22 cellular contexts compared by ENCODE assay signal in the genomic region with DNA sequence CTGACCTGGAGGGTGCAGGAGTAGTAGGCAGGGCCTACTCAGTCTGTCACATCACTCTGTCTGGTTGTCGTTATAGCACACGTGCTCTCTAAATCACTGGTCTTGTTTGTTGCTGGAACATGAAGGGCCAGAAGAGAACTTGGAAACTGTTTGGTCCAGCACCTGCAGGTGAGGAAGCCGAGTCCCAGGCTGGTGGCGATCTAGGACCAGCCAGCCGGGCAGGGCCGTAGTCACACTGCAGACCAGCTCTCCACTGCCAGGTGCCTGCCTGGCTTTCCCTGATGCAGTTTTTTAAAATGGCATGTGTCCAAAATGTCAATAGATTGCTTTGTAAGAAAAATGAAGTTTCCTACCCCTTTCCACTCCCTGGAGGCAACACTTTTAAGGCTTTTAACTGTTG. TPM values are rescaled to one million over a fixed set of nuclear protein-coding genes. Genes with fewer than 3 reads are reported as not detected.
DNase-seq lines count a peak whose midpoint lies in the region; ATAC-seq and TF ChIP-seq lines count a peak whose summit lies in the region.
"Had no signal": no experiment of that assay in that cellular context is flagged by ENCODE, and none has a peak within 500 bp of the region (broad histone marks: within the 10 kb centered on the region; RNA-seq: fewer than 3 reads in every experiment).

No MANE protein-coding gene starts in this region.

- peak; percentile 15 for DNase-seq in activated CD8-positive, alpha-beta memory T cell treated with anti-CD3 and anti-CD28 coated beads, Interleukin-2, amount 10 ng/mL, durations not matched to agents 7 days and 5 days
- DNase-seq in activated CD8-positive, alpha-beta memory T cell treated with anti-CD3 and anti-CD28 coated beads, Interleukin-2, amount 50 U/mL, for 4 hours: no peak
- no peak for DNase-seq in neural progenitor cell (ENCODE audit: low spot score)
- no peak for DNase-seq in thoracic aorta (ENCODE audit: low spot score)
- no peak for DNase-seq in activated CD4-positive, alpha-beta T cell treated with anti-CD3 and anti-CD28 coated beads, Interleukin-2, amount 10 ng/mL, durations not matched to agents 7 days and 5 days
- DNase-seq in NCI-H82 (lab: John Stamatoyannopoulos, UW): no peak
- DNase-seq: AML-193; C1 segment of cervical spinal cord; Caco-2; CD4-positive, alpha-beta memory T cell; DND-41; KBM-7; MV-4-11; NCI-H2029; NCI-H510A; NCI-H69; NK-92 treated with Interleukin-12 subunit alpha and Interleukin-12 subunit beta, amount 100 ng/mL, for 24 hours; PC-3; SK-N-SH; SW 1271 had no signal

- H3K4me1 ChIP-seq in neural progenitor cell (peaks cover 16% of the 10 kb centered on the region), thoracic aorta (ENCODE audit: control insufficient read depth in 1 of 2, low read depth in 2 of 2) (peaks cover 11 to 14% of the 10 kb centered on the region in 2 donors)
- H3K4me1 ChIP-seq: A549, Caco-2 had no signal

- H3K9me3 Mint-ChIP-seq in activated CD8-positive, alpha-beta memory T cell treated with anti-CD3 and anti-CD28 coated beads, Interleukin-2, amount 10 ng/mL, durations not matched to agents 7 days and 5 days (ENCODE audit: low read depth): no peaks in the 10 kb centered on the region
- H3K9me3 Mint-ChIP-seq in brain (peaks cover 0 to 10% (median 7%) of the 10 kb centered on the region in 5 experiments), neural progenitor cell (peaks cover 9% of the 10 kb centered on the region)
- no peaks in the 10 kb centered on the region for H3K9me3 Mint-ChIP-seq in activated CD4-positive, alpha-beta T cell treated with anti-CD3 and anti-CD28 coated beads, Interleukin-2, amount 10 ng/mL, durations not matched to agents 7 days and 5 days
- H3K9me3 Mint-ChIP-seq: CD4-positive, alpha-beta memory T cell had no signal

- H3K79me2 ChIP-seq in neural progenitor cell (ENCODE audit: low read depth): no peaks in the 10 kb centered on the region

- H3K4me3 Mint-ChIP-seq in activated CD8-positive, alpha-beta memory T cell treated with anti-CD3 and anti-CD28 coated beads, Interleukin-2, amount 10 ng/mL, durations not matched to agents 7 days and 5 days: no peak overlapping the region
- H3K4me3 Mint-ChIP-seq in brain: no peak overlapping the region
- peak overlapping the region; percentile 24 for H3K4me3 Mint-ChIP-seq in neural progenitor cell
- H3K4me3 Mint-ChIP-seq in activated CD4-positive, alpha-beta T cell treated with anti-CD3 and anti-CD28 coated beads, Interleukin-2, amount 10 ng/mL, durations not matched to agents 7 days and 5 days: no peak overlapping the region
- H3K4me3 Mint-ChIP-seq: CD4-positive, alpha-beta memory T cell had no signal

- CTCF ChIA-PET in activated CD8-positive, alpha-beta memory T cell treated with anti-CD3 and anti-CD28 coated beads, Interleukin-2, amount 10 ng/mL, durations not matched to agents 7 days and 5 days (lab: Charles Lee): no interaction called here
- CTCF ChIA-PET in activated CD4-positive, alpha-beta T cell treated with anti-CD3 and anti-CD28 coated beads, Interleukin-2, amount 10 ng/mL, durations not matched to agents 7 days and 5 days (lab: Charles Lee): no interaction called here

- no peak overlapping the region for H3K9ac ChIP-seq in neural progenitor cell
- H3K9ac ChIP-seq: SK-N-SH had no signal

- no peak for ATAC-seq in activated CD8-positive, alpha-beta memory T cell treated with anti-CD3 and anti-CD28 coated beads, Interleukin-2, amount 10 ng/mL, durations not matched to agents 7 days and 5 days
- no peak for ATAC-seq in thoracic aorta (ENCODE audit: insufficient number of reproducible peaks, low FRiP score, low read depth)
- ATAC-seq: A549, PC-3 had no signal

- no peak overlapping the region for H3K27ac Mint-ChIP-seq in activated CD8-positive, alpha-beta memory T cell treated with anti-CD3 and anti-CD28 coated beads, Interleukin-2, amount 10 ng/mL, durations not matched to agents 7 days and 5 days
- H3K27ac Mint-ChIP-seq in brain (peak overlapping the region in 4 of 5 experiments; percentile 23 to 40 (median 34)), neural progenitor cell (no peak overlapping the region)
- no peak overlapping the region for H3K27ac Mint-ChIP-seq in activated CD4-positive, alpha-beta T cell treated with anti-CD3 and anti-CD28 coated beads, Interleukin-2, amount 10 ng/mL, durations not matched to agents 7 days and 5 days

- no peaks in the 10 kb centered on the region for H3K9me3 ChIP-seq in neural progenitor cell (ENCODE audit: low read depth)
- H3K9me3 ChIP-seq in thoracic aorta: no peaks in the 10 kb centered on the region
- H3K9me3 ChIP-seq: A549, SK-N-SH had no signal

- no peaks in the 10 kb centered on the region for H3K27me3 Mint-ChIP-seq in activated CD8-positive, alpha-beta memory T cell treated with anti-CD3 and anti-CD28 coated beads, Interleukin-2, amount 10 ng/mL, durations not matched to agents 7 days and 5 days
- H3K27me3 Mint-ChIP-seq in brain: peaks cover 6% of the 10 kb centered on the region
- H3K27me3 Mint-ChIP-seq in neural progenitor cell (ENCODE audit: insufficient read depth, low read depth): peaks cover 3% of the 10 kb centered on the region
- H3K27me3 Mint-ChIP-seq in activated CD4-positive, alpha-beta T cell treated with anti-CD3 and anti-CD28 coated beads, Interleukin-2, amount 10 ng/mL, durations not matched to agents 7 days and 5 days: no peaks in the 10 kb centered on the region
- H3K27me3 Mint-ChIP-seq: CD4-positive, alpha-beta memory T cell had no signal

- H2AFZ ChIP-seq in neural progenitor cell (replicated peaks): no peak overlapping the region

- peaks cover 10% of the 10 kb centered on the region for H3F3A ChIP-seq in neural progenitor cell (ENCODE audit: low read depth)

- peaks cover 2% of the 10 kb centered on the region for H3K36me3 Mint-ChIP-seq in activated CD8-positive, alpha-beta memory T cell treated with anti-CD3 and anti-CD28 coated beads, Interleukin-2, amount 10 ng/mL, durations not matched to agents 7 days and 5 days
- peaks cover 28% of the 10 kb centered on the region for H3K36me3 Mint-ChIP-seq in brain
- H3K36me3 Mint-ChIP-seq in neural progenitor cell: peaks cover 24% of the 10 kb centered on the region
- no peaks in the 10 kb centered on the region for H3K36me3 Mint-ChIP-seq in activated CD4-positive, alpha-beta T cell treated with anti-CD3 and anti-CD28 coated beads, Interleukin-2, amount 10 ng/mL, durations not matched to agents 7 days and 5 days (ENCODE audit: low read depth)

- no peak overlapping the region for H3K4me3 ChIP-seq in neural progenitor cell
- peak overlapping the region; percentile 54 for H3K4me3 ChIP-seq in thoracic aorta
- H3K4me3 ChIP-seq: A549 had no signal

- no peak overlapping the region for H3K27ac ChIP-seq in neural progenitor cell
- H3K27ac ChIP-seq in thoracic aorta: no peak overlapping the region
- H3K27ac ChIP-seq: A549 had no signal

- H3K36me3 ChIP-seq in neural progenitor cell (no peaks in the 10 kb centered on the region), thoracic aorta (no peaks in the 10 kb centered on the region)

- H4K20me1 ChIP-seq in neural progenitor cell (ENCODE audit: low read depth): no peaks in the 10 kb centered on the region

- POLR2A ChIA-PET in activated CD4-positive, alpha-beta T cell treated with anti-CD3 and anti-CD28 coated beads, Interleukin-2, amount 10 ng/mL, durations not matched to agents 7 days and 5 days (lab: Charles Lee): no interaction called here

- no peak overlapping the region for H3K4me2 ChIP-seq in neural progenitor cell
- H3K4me2 ChIP-seq: A549, SK-N-SH had no signal

- TF ChIP-seq CTCF in brain (conservative IDR thresholded peaks at IDR 0.05) (no peak), neural progenitor cell (IDR thresholded peaks at IDR 0.05) (no peak), thoracic aorta (IDR thresholded peaks at IDR 0.05) (no peak)

- peaks cover 11% of the 10 kb centered on the region for H3K4me1 Mint-ChIP-seq in activated CD8-positive, alpha-beta memory T cell treated with anti-CD3 and anti-CD28 coated beads, Interleukin-2, amount 10 ng/mL, durations not matched to agents 7 days and 5 days
- peaks cover 27% of the 10 kb centered on the region for H3K4me1 Mint-ChIP-seq in brain
- H3K4me1 Mint-ChIP-seq in neural progenitor cell: peaks cover 9% of the 10 kb centered on the region
- peaks cover 25% of the 10 kb centered on the region for H3K4me1 Mint-ChIP-seq in activated CD4-positive, alpha-beta T cell treated with anti-CD3 and anti-CD28 coated beads, Interleukin-2, amount 10 ng/mL, durations not matched to agents 7 days and 5 days

- H3K27me3 ChIP-seq in neural progenitor cell (no peaks in the 10 kb centered on the region), thoracic aorta (replicated peaks; ENCODE audit: insufficient read depth) (no peaks in the 10 kb centered on the region)

RNA-seq across cellular contexts. Expression of a gene that starts 53.7 kb away (rescaled TPM):
- 1 to 10 TPM; 5.0 to 5.3 TPM for total RNA-seq in activated CD8-positive, alpha-beta memory T cell treated with anti-CD3 and anti-CD28 coated beads, Interleukin-2, amount 10 ng/mL, durations not matched to agents 7 days and 5 days
- 8.6 TPM for polyA plus RNA-seq in brain (ENCODE audit: insufficient read depth, low read depth, low replicate concordance)
- total RNA-seq in neural progenitor cell (ENCODE audit: low replicate concordance) (1.3 and 3.6 TPM in 2 replicates), thoracic aorta (under 1 TPM; 0.27 to 0.92 TPM)
- 1 to 10 TPM; 4.7 to 9.9 TPM for total RNA-seq in activated CD4-positive, alpha-beta T cell treated with anti-CD3 and anti-CD28 coated beads, Interleukin-2, amount 10 ng/mL, durations not matched to agents 7 days and 5 days

Comparison
In these comparisons a context has a peak if more than half of its experiments do, and no peak if none do; other contexts are left out.
1. H3K27ac Mint-ChIP-seq: peak in brain (4 of 5); none in activated CD8-positive, alpha-beta memory T cell treated with anti-CD3 and anti-CD28 coated beads, Interleukin-2, amount 10 ng/mL, durations not matched to agents 7 days and 5 days (single experiment), neural progenitor cell (single experiment) and activated CD4-positive, alpha-beta T cell treated with anti-CD3 and anti-CD28 coated beads, Interleukin-2, amount 10 ng/mL, durations not matched to agents 7 days and 5 days (single experiment).